Comparison of ENCODE assay signal across 21 cellular contexts in genomic region chr5:157709346-157709745, GRCh38. TPM values are rescaled to one million over a fixed set of nuclear protein-coding genes. Genes with fewer than 3 reads are reported as not detected.
"Had no signal": no experiment of that assay in that cellular context is flagged by ENCODE, and none has a peak within 500 bp of the region (broad histone marks: within the 10 kb centered on the region; RNA-seq: fewer than 3 reads in every experiment).

No MANE protein-coding gene starts in this region.

- H3K4me1 Mint-ChIP-seq: T-helper 17 cell had no signal

- DNase-seq: Karpas-422, KG1, MM.1S, NCI-H1092 treated with DMSO at 0.1 percent for 48 hours, NCI-H1436, NCI-H187, NCI-H2029, NCI-H2081 treated with DMSO at 0.1 percent for 48 hours, NCI-H2171, NCI-H226, NCI-H446, NCI-H510A, NCI-H524 treated with DMSO at 0.1 percent for 48 hours, NCI-H69, NCI-H774, SHP77, T-helper 1 cell, T-helper 17 cell had no signal

- H3K4me3 Mint-ChIP-seq: T-helper 17 cell had no signal

- H3K4me3 ChIP-seq: SK-N-MC had no signal

- H3K27ac ChIP-seq: RWPE1, SK-N-MC had no signal

- ATAC-seq: T-helper 17 cell had no signal

- H3K27me3 Mint-ChIP-seq: T-helper 17 cell had no signal

RNA-seq across cellular contexts. Expression of gene C5orf52, which starts 38.0 kb away (rescaled TPM):
- total RNA-seq: HT-29, T-helper 17 cell had no signal
